ENCODE assay signal across 1 cellular context in genomic region chr1:200888349-200888838, GRCh38.
TF ChIP-seq lines count a peak whose summit lies in the region.

No MANE protein-coding gene starts in this region.

TF ChIP-seq in SK-N-SH, 30 proteins besides CTCF, POLR2A, EP300 and RAD21 (continued from another document):
- TF ChIP-seq SIN3A (IDR thresholded peaks at IDR 0.05; ENCODE audit: borderline replicate concordance, low read depth, low read length), result no peak
- TF ChIP-seq ELF1 (IDR thresholded peaks at IDR 0.05), result no peak
- no peak for TF ChIP-seq SMC3 (IDR thresholded peaks at IDR 0.05; ENCODE audit: low read depth, low read length)
- TF ChIP-seq TEAD4 (IDR thresholded peaks at IDR 0.05; ENCODE audit: borderline replicate concordance, insufficient read depth), result no peak
- TF ChIP-seq RXRA (IDR thresholded peaks at IDR 0.05; ENCODE audit: borderline replicate concordance, low read depth), result no peak
- TF ChIP-seq GABPA (IDR thresholded peaks at IDR 0.05; ENCODE audit: low read depth), result no peak
- TF ChIP-seq TAF1 (IDR thresholded peaks at IDR 0.05; ENCODE audit: borderline replicate concordance, low read depth, low read length), result no peak
- no peak for TF ChIP-seq NFIC (IDR thresholded peaks at IDR 0.05; ENCODE audit: borderline replicate concordance)
- TF ChIP-seq RCOR1 (IDR thresholded peaks at IDR 0.05; ENCODE audit: low read length), result no peak
- TF ChIP-seq, protein P1, sequence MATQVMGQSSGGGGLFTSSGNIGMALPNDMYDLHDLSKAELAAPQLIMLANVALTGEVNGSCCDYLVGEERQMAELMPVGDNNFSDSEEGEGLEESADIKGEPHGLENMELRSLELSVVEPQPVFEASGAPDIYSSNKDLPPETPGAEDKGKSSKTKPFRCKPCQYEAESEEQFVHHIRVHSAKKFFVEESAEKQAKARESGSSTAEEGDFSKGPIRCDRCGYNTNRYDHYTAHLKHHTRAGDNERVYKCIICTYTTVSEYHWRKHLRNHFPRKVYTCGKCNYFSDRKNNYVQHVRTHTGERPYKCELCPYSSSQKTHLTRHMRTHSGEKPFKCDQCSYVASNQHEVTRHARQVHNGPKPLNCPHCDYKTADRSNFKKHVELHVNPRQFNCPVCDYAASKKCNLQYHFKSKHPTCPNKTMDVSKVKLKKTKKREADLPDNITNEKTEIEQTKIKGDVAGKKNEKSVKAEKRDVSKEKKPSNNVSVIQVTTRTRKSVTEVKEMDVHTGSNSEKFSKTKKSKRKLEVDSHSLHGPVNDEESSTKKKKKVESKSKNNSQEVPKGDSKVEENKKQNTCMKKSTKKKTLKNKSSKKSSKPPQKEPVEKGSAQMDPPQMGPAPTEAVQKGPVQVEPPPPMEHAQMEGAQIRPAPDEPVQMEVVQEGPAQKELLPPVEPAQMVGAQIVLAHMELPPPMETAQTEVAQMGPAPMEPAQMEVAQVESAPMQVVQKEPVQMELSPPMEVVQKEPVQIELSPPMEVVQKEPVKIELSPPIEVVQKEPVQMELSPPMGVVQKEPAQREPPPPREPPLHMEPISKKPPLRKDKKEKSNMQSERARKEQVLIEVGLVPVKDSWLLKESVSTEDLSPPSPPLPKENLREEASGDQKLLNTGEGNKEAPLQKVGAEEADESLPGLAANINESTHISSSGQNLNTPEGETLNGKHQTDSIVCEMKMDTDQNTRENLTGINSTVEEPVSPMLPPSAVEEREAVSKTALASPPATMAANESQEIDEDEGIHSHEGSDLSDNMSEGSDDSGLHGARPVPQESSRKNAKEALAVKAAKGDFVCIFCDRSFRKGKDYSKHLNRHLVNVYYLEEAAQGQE (IDR thresholded peaks at IDR 0.05; ENCODE audit: low read depth, low read length), result no peak
TF ChIP-seq in SK-N-SH: peak in this region for 0.
